ENCODE assay signal across 12 cellular contexts in the genomic region with DNA sequence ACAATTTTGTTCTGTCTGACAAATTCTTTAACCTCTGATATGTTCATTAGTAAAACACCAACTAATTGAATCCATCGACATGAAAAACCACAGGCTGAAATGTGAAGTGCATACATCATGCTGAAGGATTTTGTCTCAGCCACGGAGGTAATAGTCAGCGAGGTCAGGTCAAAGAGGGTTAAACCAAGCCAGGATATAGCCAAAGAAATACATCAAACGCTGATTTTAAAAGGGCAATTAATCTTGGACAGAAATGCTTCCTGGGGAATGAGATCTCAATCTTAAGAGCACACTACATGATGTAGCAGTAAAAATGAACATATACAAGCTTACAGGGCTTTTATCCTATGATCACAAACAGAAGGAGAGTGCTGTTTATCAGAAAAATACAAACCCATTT.
DNase-seq lines count a peak whose midpoint lies in the region; ATAC-seq, FAIRE-seq and TF ChIP-seq lines count a peak whose summit lies in the region.
"Had no signal": no experiment of that assay in that cellular context is flagged by ENCODE, and none has a peak within 500 bp of the region (broad histone marks: within the 10 kb centered on the region; RNA-seq: fewer than 3 reads in every experiment).

No MANE protein-coding gene starts in this region.

- no peaks in the 10 kb centered on the region for H3K4me1 ChIP-seq in HepG2 (ENCODE audit: insufficient read depth, low read length)
- H3K4me1 ChIP-seq in heart left ventricle, result peaks cover 0 to 16% (median 0%) of the 10 kb centered on the region in 12 donors
- H3K4me1 ChIP-seq: suprapubic skin had no signal

- DNase-seq in ELR (ENCODE audit: low read depth) (peak; percentile 86), LHCN-M2 (ENCODE audit: low read depth) (peak; percentile 34), brain microvascular endothelial cell (peak; percentile 28), natural killer cell (no peak), HepG2 (ENCODE audit: low spot score) (no peak), NCI-H187 (lab: John Stamatoyannopoulos, UW) (no peak), heart left ventricle (no peak)
- DNase-seq: T-helper 9 cell had no signal

- ATAC-seq in natural killer cell (no peak), HepG2 (no peak), heart left ventricle (no peak), GM18867 (IDR thresholded peaks at IDR 0.05; ENCODE audit: unreplicated experiment) (no peak)
- ATAC-seq: Panc1 had no signal

- peak overlapping the region; percentile 65 to 73 for H3K27ac Mint-ChIP-seq in natural killer cell
- H3K27ac Mint-ChIP-seq: neural progenitor cell had no signal

- H3K9me3 Mint-ChIP-seq in natural killer cell, result no peaks in the 10 kb centered on the region
- H3K9me3 Mint-ChIP-seq: neural progenitor cell had no signal

- peaks cover 34 to 37% of the 10 kb centered on the region in 2 donors for H3K4me1 Mint-ChIP-seq in natural killer cell
- H3K4me1 Mint-ChIP-seq: neural progenitor cell had no signal

- POLR2A ChIA-PET in HepG2 (lab: Yijun Ruan, JAX), result no interaction called here

- no peak overlapping the region for H3K4me3 Mint-ChIP-seq in natural killer cell
- H3K4me3 Mint-ChIP-seq: neural progenitor cell had no signal

- TF ChIP-seq RAD21 in HepG2 (CRISPR knock-in tag; IDR thresholded peaks at IDR 0.05), result no peak

- no peak overlapping the region for H3K9ac ChIP-seq in HepG2 (ENCODE audit: insufficient read depth, low read depth, low read length)
- H3K9ac ChIP-seq: neural progenitor cell had no signal

- no peak for FAIRE-seq in HepG2 (lab: Jason Lieb, UNC)

- CTCF ChIA-PET in HepG2 (lab: Yijun Ruan, JAX; ENCODE audit: low intra/inter-chr PET ratio, low total read pairs), result no interaction called here

- H3K4me3 ChIP-seq in brain microvascular endothelial cell (ENCODE audit: low read depth, low read length) (no peak overlapping the region), HepG2 (replicated peaks in 1 of 3; ENCODE audit: insufficient read depth in 1 of 3, low read depth in 2 of 3, low read length in 3 of 3) (no peak overlapping the region), heart left ventricle (no peak overlapping the region)
- H3K4me3 ChIP-seq: neural progenitor cell, suprapubic skin had no signal

- in situ Hi-C loops in brain microvascular endothelial cell (cut with HindIII; ENCODE audit: low pct_ligation_motif_present, low sequenced_read_pairs), result no loop called here
- in situ Hi-C loops in HepG2 (cut with HindIII; ENCODE audit: extremely low pct_ligation_motif_present, low pct_unique_long_range_greater_than_20kb), result no loop called here

- no peaks in the 10 kb centered on the region for H4K20me1 ChIP-seq in HepG2 (ENCODE audit: insufficient read depth, low read length)

- no peaks in the 10 kb centered on the region for H3K27me3 Mint-ChIP-seq in natural killer cell (ENCODE audit: low read depth in 2 of 2)

- H3K9me3 ChIP-seq in HepG2 (ENCODE audit: low read length), result no peaks in the 10 kb centered on the region
- no peaks in the 10 kb centered on the region for H3K9me3 ChIP-seq in heart left ventricle
- H3K9me3 ChIP-seq: suprapubic skin had no signal

- TF ChIP-seq EP300 in HepG2 (IDR thresholded peaks at IDR 0.05; ENCODE audit: low read depth in 2 of 2, low read length in 2 of 2), result no peak
- TF ChIP-seq EP300 in HepG2 (CRISPR knock-in tag; IDR thresholded peaks at IDR 0.05; ENCODE audit: borderline replicate concordance), result no peak

- H2AFZ ChIP-seq in HepG2 (ENCODE audit: low read length), result no peak overlapping the region
- H2AFZ ChIP-seq: neural progenitor cell had no signal

- no TSS peak for BruUV-seq in HepG2 (replicated peaks; lab: Mats Ljungman, UMichigan)

- TF ChIP-seq POLR2A in HepG2 (IDR thresholded peaks at IDR 0.05; ENCODE audit: insufficient read depth in 1 of 2, low read depth in 2 of 2, low read length in 2 of 2) (no peak), heart left ventricle (IDR thresholded peaks at IDR 0.05) (no peak)

- WGBS in HepG2 (ENCODE audit: low lambda C conversion rate), result over 99% methylated on average over 4 of the region's 4 CpGs
- WGBS in heart left ventricle, 4 donors, result 66 to 71% (median 69%) methylated on average over 4 of the region's 4 CpGs

- no peaks in the 10 kb centered on the region for H3K79me2 ChIP-seq in HepG2 (ENCODE audit: insufficient read depth, low read length)

- H3K27ac ChIP-seq in brain microvascular endothelial cell (peak overlapping the region; percentile 30), HepG2 (ENCODE audit: extremely low read length, insufficient read depth, low read length) (no peak overlapping the region), heart left ventricle (no peak overlapping the region)
- H3K27ac ChIP-seq: neural progenitor cell, suprapubic skin had no signal

- H3K27me3 ChIP-seq in brain microvascular endothelial cell (replicated peaks), result no peaks in the 10 kb centered on the region
- H3K27me3 ChIP-seq in HepG2 (ENCODE audit: control insufficient read depth in 1 of 2, insufficient read depth in 2 of 2, low read length in 2 of 2), result no peaks in the 10 kb centered on the region
- no peaks in the 10 kb centered on the region for H3K27me3 ChIP-seq in heart left ventricle
- H3K27me3 ChIP-seq: neural progenitor cell, suprapubic skin had no signal

- no peaks in the 10 kb centered on the region for H3K36me3 Mint-ChIP-seq in natural killer cell
- H3K36me3 Mint-ChIP-seq: neural progenitor cell had no signal

- no peaks in the 10 kb centered on the region for H3K36me3 ChIP-seq in brain microvascular endothelial cell (replicated peaks)
- H3K36me3 ChIP-seq in HepG2 (replicated peaks in 1 of 2; ENCODE audit: control insufficient read depth in 1 of 2, insufficient read depth in 2 of 2, low read length in 2 of 2), result peaks cover 1 to 12% of the 10 kb centered on the region in 2 experiments; a peak in 2 of 5 replicates
- peaks cover 0 to 16% (median under 1%) of the 10 kb centered on the region in 9 donors for H3K36me3 ChIP-seq in heart left ventricle
- H3K36me3 ChIP-seq: neural progenitor cell, suprapubic skin had no signal

- intact Hi-C loops in natural killer cell (cut with micrococcal nuclease), result no loop called here
- intact Hi-C loops in HepG2 (cut with micrococcal nuclease; ENCODE audit: unreplicated experiment), result no loop called here
- intact Hi-C loops in heart left ventricle (cut with DNase I), result no loop called here

- H3K4me2 ChIP-seq in HepG2 (ENCODE audit: low read depth, low read length), result no peak overlapping the region
- H3K4me2 ChIP-seq: neural progenitor cell had no signal

- TF ChIP-seq CTCF in brain microvascular endothelial cell (IDR thresholded peaks at IDR 0.05; ENCODE audit: low read depth, low read length, missing control alignments) (no peak), natural killer cell (IDR thresholded peaks at IDR 0.05) (no peak), HepG2 (CRISPR knock-in tag; IDR thresholded peaks at IDR 0.05) (no peak), heart left ventricle (IDR thresholded peaks at IDR 0.05) (no peak)

TF ChIP-seq in HepG2, 621 proteins besides CTCF, POLR2A, EP300 and RAD21:
- TF ChIP-seq PAF1 (CRISPR knock-in tag; IDR thresholded peaks at IDR 0.05) (no peak), ZFP36L1 (CRISPR knock-in tag; IDR thresholded peaks at IDR 0.05) (no peak)

Comparison
In these comparisons a context has a peak if more than half of its experiments do, and no peak if none do; other contexts are left out.
1. DNase-seq: peak in ELR (single experiment), LHCN-M2 (single experiment) and brain microvascular endothelial cell (single experiment); none in natural killer cell (single experiment), HepG2 (single experiment), NCI-H187 (0 of 2) and heart left ventricle (0 of 5).